Comparison of ENCODE assay signal across 10 cellular contexts in genomic region chr17:44360826-44361225, GRCh38. TPM values are rescaled to one million over a fixed set of nuclear protein-coding genes. Genes with fewer than 3 reads are reported as not detected.
DNase-seq lines count a peak whose midpoint lies in the region; TF ChIP-seq lines count a peak whose summit lies in the region.
"Had no signal": no experiment of that assay in that cellular context is flagged by ENCODE, and none has a peak within 500 bp of the region (broad histone marks: within the 10 kb centered on the region; RNA-seq: fewer than 3 reads in every experiment).

No MANE protein-coding gene starts in this region.

- H3K4me3 ChIP-seq in GM23248 (no peak overlapping the region), sigmoid colon (no peak overlapping the region)
- H3K4me3 ChIP-seq: thoracic aorta had no signal

- in situ Hi-C loops in GM23248 (cut with MboI) = no loop called here

- H3K4me1 Mint-ChIP-seq in mesothelial cell of epicardium = peaks cover 32% of the 10 kb centered on the region
- H3K4me1 Mint-ChIP-seq in activated CD4-positive, alpha-beta T cell treated with anti-CD3 and anti-CD28 coated beads, Interleukin-2, amount 10 ng/mL, durations not matched to agents 7 days and 5 days = peaks cover 1% of the 10 kb centered on the region

- peak overlapping the region; percentile 47 for H3K27ac Mint-ChIP-seq in mesothelial cell of epicardium
- H3K27ac Mint-ChIP-seq in activated CD4-positive, alpha-beta T cell treated with anti-CD3 and anti-CD28 coated beads, Interleukin-2, amount 10 ng/mL, durations not matched to agents 7 days and 5 days = no peak overlapping the region

- H3K4me2 ChIP-seq in GM23248 (ENCODE audit: unreplicated experiment) = no peak overlapping the region

- DNase-seq in GM23248 = peak; percentile 80
- DNase-seq in amniotic epithelial cell (ENCODE audit: low read depth) = peak; percentile 75
- DNase-seq in mesothelial cell of epicardium (ENCODE audit: low spot score in 2 of 2, unreplicated experiment in 2 of 2) = no peak
- no peak for DNase-seq in activated CD4-positive, alpha-beta T cell treated with anti-CD3 and anti-CD28 coated beads, Interleukin-2, amount 10 ng/mL, durations not matched to agents 7 days and 5 days
- no peak for DNase-seq in sigmoid colon
- DNase-seq in NOMO-1 treated with dmso at 0.1 percent for 144 hours (lab: John Stamatoyannopoulos, UW; ENCODE audit: unreplicated experiment) = no peak
- DNase-seq: activated naive CD4-positive, alpha-beta T cell treated with Interleukin-2 at 50 U/mL for 16 hours; DND-41; mammary epithelial cell had no signal

- H3F3A ChIP-seq in GM23248 (ENCODE audit: insufficient read depth) = 0 out of 2 replicates have a peak, but pooled peaks cover 5% of the 10 kb centered on the region

- TF ChIP-seq CTCF in mesothelial cell of epicardium (IDR thresholded peaks at IDR 0.05; ENCODE audit: unreplicated experiment) (no peak), sigmoid colon (IDR thresholded peaks at IDR 0.05) (no peak)

- H3K27me3 ChIP-seq in GM23248 (replicated peaks; ENCODE audit: insufficient read depth) = peaks cover 2% of the 10 kb centered on the region; the same call in 1 of the 2 replicates
- H3K27me3 ChIP-seq in sigmoid colon = peaks cover 0 to 18% (median 0%) of the 10 kb centered on the region in 3 donors

- H3K9me2 ChIP-seq in GM23248 (ENCODE audit: insufficient read depth) = no peaks in the 10 kb centered on the region

- peaks cover 8% of the 10 kb centered on the region for H3K27me3 Mint-ChIP-seq in mesothelial cell of epicardium (ENCODE audit: low read depth)
- peaks cover 23% of the 10 kb centered on the region for H3K27me3 Mint-ChIP-seq in activated CD4-positive, alpha-beta T cell treated with anti-CD3 and anti-CD28 coated beads, Interleukin-2, amount 10 ng/mL, durations not matched to agents 7 days and 5 days

- peaks cover 9% of the 10 kb centered on the region; the same call in 1 of the 2 replicates for H3K4me1 ChIP-seq in GM23248 (ENCODE audit: insufficient read depth)
- peaks cover 0 to 23% (median 17%) of the 10 kb centered on the region in 4 donors for H3K4me1 ChIP-seq in sigmoid colon

- H3K36me3 Mint-ChIP-seq in mesothelial cell of epicardium = peaks cover 6% of the 10 kb centered on the region
- no peaks in the 10 kb centered on the region for H3K36me3 Mint-ChIP-seq in activated CD4-positive, alpha-beta T cell treated with anti-CD3 and anti-CD28 coated beads, Interleukin-2, amount 10 ng/mL, durations not matched to agents 7 days and 5 days (ENCODE audit: low read depth)

- 15 to 17% methylated on average over 5 of the region's 5 CpGs for WGBS in GM23248 (ENCODE audit: low coverage in 1 of 2, low lambda C conversion rate in 2 of 2, missing lambda C conversion rate in 2 of 2), 2 experiments
- 39 to 65% methylated on average over 5 of the region's 5 CpGs for WGBS in sigmoid colon, 2 donors

- H3K27ac ChIP-seq in GM23248 = no peak overlapping the region
- no peak overlapping the region for H3K27ac ChIP-seq in sigmoid colon
- H3K27ac ChIP-seq: thoracic aorta had no signal

- TF ChIP-seq POLR2A in sigmoid colon (IDR thresholded peaks at IDR 0.05) = no peak

- TF ChIP-seq EP300 in sigmoid colon (IDR thresholded peaks at IDR 0.05) = no peak

- H3K9me3 Mint-ChIP-seq in mesothelial cell of epicardium = no peaks in the 10 kb centered on the region
- no peaks in the 10 kb centered on the region for H3K9me3 Mint-ChIP-seq in activated CD4-positive, alpha-beta T cell treated with anti-CD3 and anti-CD28 coated beads, Interleukin-2, amount 10 ng/mL, durations not matched to agents 7 days and 5 days

- CTCF ChIA-PET in activated CD4-positive, alpha-beta T cell treated with anti-CD3 and anti-CD28 coated beads, Interleukin-2, amount 10 ng/mL, durations not matched to agents 7 days and 5 days (lab: Charles Lee) = interaction anchor here (1.8 to 4.0 kb wide), 3 partner anchors 9 to 150 kb away, joined by 4 to 39 read pairs (median 9); no protein-coding TSS in a partner anchor

- no peaks in the 10 kb centered on the region for H4K20me1 ChIP-seq in GM23248 (ENCODE audit: insufficient read depth)

- H3K79me2 ChIP-seq in GM23248 (ENCODE audit: insufficient read depth) = no peaks in the 10 kb centered on the region

- H3K9ac ChIP-seq in GM23248 = no peak overlapping the region

- H3K9me3 ChIP-seq in GM23248 (ENCODE audit: low read depth) (no peaks in the 10 kb centered on the region), sigmoid colon (no peaks in the 10 kb centered on the region)
- H3K9me3 ChIP-seq: thoracic aorta had no signal

- no peak overlapping the region for H2AFZ ChIP-seq in GM23248

- POLR2A ChIA-PET in activated CD4-positive, alpha-beta T cell treated with anti-CD3 and anti-CD28 coated beads, Interleukin-2, amount 10 ng/mL, durations not matched to agents 7 days and 5 days (lab: Charles Lee) = no interaction called here

- intact Hi-C loops in sigmoid colon (cut with DNase I) = no loop called here

- H3K4me3 Mint-ChIP-seq in mesothelial cell of epicardium = peak overlapping the region; percentile 81
- H3K4me3 Mint-ChIP-seq in activated CD4-positive, alpha-beta T cell treated with anti-CD3 and anti-CD28 coated beads, Interleukin-2, amount 10 ng/mL, durations not matched to agents 7 days and 5 days = no peak overlapping the region

- H3K36me3 ChIP-seq in GM23248 (ENCODE audit: low read depth) = no peaks in the 10 kb centered on the region
- H3K36me3 ChIP-seq in sigmoid colon = no peaks in the 10 kb centered on the region
- H3K36me3 ChIP-seq: thoracic aorta had no signal

RNA-seq across cellular contexts. Expression of gene FAM171A2, which starts 2.8 kb away (rescaled TPM):
- total RNA-seq in GM23248 (2014; rRNA removed; shearing (Covaris generic)) = 4.6 and 4.8 TPM in 2 replicates
- polyA plus RNA-seq in GM23248 (2016; fragmentation: Nextera tagmentation; extraction: Ambion mirVana) (0.25 and 0.46 TPM in 2 replicates), sigmoid colon (under 1 TPM in 1 of 3 donors, not detected in 2; 0.67 TPM)
- total RNA-seq in mesothelial cell of epicardium (58.0 to 64.7 TPM (median 60.7 TPM) in 3 replicates), sigmoid colon (1 to 10 TPM in 3 of 4 donors, under 1 TPM in 1; 0.66 to 1.7 (median 1.5) TPM)
- under 1 TPM in 1 of 2 experiments, not detected in 1; 0.08 TPM for total RNA-seq in activated CD4-positive, alpha-beta T cell treated with anti-CD3 and anti-CD28 coated beads, Interleukin-2, amount 10 ng/mL, durations not matched to agents 7 days and 5 days

RNA-seq across cellular contexts. Expression of gene GRN, which starts 15.7 kb away (rescaled TPM):
- 326 and 410 TPM in 2 replicates for total RNA-seq in GM23248 (2014; rRNA removed; shearing (Covaris generic))
- polyA plus RNA-seq in GM23248 (2016; fragmentation: Nextera tagmentation; extraction: Ambion mirVana) = 440 and 446 TPM in 2 replicates
- 128 to 144 TPM (median 137 TPM) in 3 replicates for total RNA-seq in mesothelial cell of epicardium
- 10 to 100 TPM; 61.1 to 70.5 TPM for total RNA-seq in activated CD4-positive, alpha-beta T cell treated with anti-CD3 and anti-CD28 coated beads, Interleukin-2, amount 10 ng/mL, durations not matched to agents 7 days and 5 days
- total RNA-seq in sigmoid colon = 100 to 1,000 TPM; 141 to 245 (median 171) TPM
- 100 to 1,000 TPM in 2 of 3 donors, 10 to 100 TPM in 1; 69.7 to 245 (median 218) TPM for polyA plus RNA-seq in sigmoid colon

RNA-seq across cellular contexts. Expression of gene ITGA2B, which starts 28.6 kb away (rescaled TPM):
- total RNA-seq in GM23248 (2014; rRNA removed; shearing (Covaris generic)) = not detected in 2 replicates
- polyA plus RNA-seq in GM23248 (2016; fragmentation: Nextera tagmentation; extraction: Ambion mirVana) = not detected in 2 replicates
- total RNA-seq in mesothelial cell of epicardium = 12.2 to 15.9 TPM (median 13.6 TPM) in 3 replicates
- total RNA-seq in activated CD4-positive, alpha-beta T cell treated with anti-CD3 and anti-CD28 coated beads, Interleukin-2, amount 10 ng/mL, durations not matched to agents 7 days and 5 days = under 1 TPM; 0.27 to 0.47 TPM
- total RNA-seq in sigmoid colon = under 1 TPM in 3 of 4 donors, not detected in 1; 0.27 to 0.36 (median 0.33) TPM
- under 1 TPM in 1 of 3 donors, not detected in 2; 0.35 TPM for polyA plus RNA-seq in sigmoid colon

RNA-seq across cellular contexts. Expression of gene SLC25A39, which starts 36.2 kb away (rescaled TPM):
- total RNA-seq in GM23248 (2014; rRNA removed; shearing (Covaris generic)) = 96.1 and 118 TPM in 2 replicates
- polyA plus RNA-seq in GM23248 (2016; fragmentation: Nextera tagmentation; extraction: Ambion mirVana) (117 TPM in 2 replicates), sigmoid colon (100 to 1,000 TPM; 121 to 163 (median 136) TPM)
- total RNA-seq in mesothelial cell of epicardium (106 to 113 TPM (median 112 TPM) in 3 replicates), sigmoid colon (10 to 100 TPM; 39.0 to 51.8 (median 43.3) TPM)
- total RNA-seq in activated CD4-positive, alpha-beta T cell treated with anti-CD3 and anti-CD28 coated beads, Interleukin-2, amount 10 ng/mL, durations not matched to agents 7 days and 5 days = 100 to 1,000 TPM; 104 to 107 TPM

RNA-seq across cellular contexts. Expression of gene RUNDC3A, which starts 52.4 kb away (rescaled TPM):
- 0.11 TPM in 1 of 2 replicates, not detected in the other for total RNA-seq in GM23248 (2014; rRNA removed; shearing (Covaris generic))
- polyA plus RNA-seq in GM23248 (2016; fragmentation: Nextera tagmentation; extraction: Ambion mirVana) (0.24 TPM in 1 of 2 replicates, not detected in the other), sigmoid colon (1 to 10 TPM in 2 of 3 donors, under 1 TPM in 1; 0.46 to 2.5 (median 1.2) TPM)
- total RNA-seq in mesothelial cell of epicardium (0.34 to 0.60 TPM (median 0.53 TPM) in 3 replicates), sigmoid colon (10 to 100 TPM in 1 of 4 donors, 1 to 10 TPM in 3; 1.2 to 10.5 (median 6.0) TPM)
- total RNA-seq in activated CD4-positive, alpha-beta T cell treated with anti-CD3 and anti-CD28 coated beads, Interleukin-2, amount 10 ng/mL, durations not matched to agents 7 days and 5 days = under 1 TPM; 0.10 TPM

Comparison
In these comparisons a context has a peak if more than half of its experiments do, and no peak if none do; other contexts are left out.
1. DNase-seq: peak in GM23248 (single experiment) and amniotic epithelial cell (single experiment); none in mesothelial cell of epicardium (0 of 2), activated CD4-positive, alpha-beta T cell treated with anti-CD3 and anti-CD28 coated beads, Interleukin-2, amount 10 ng/mL, durations not matched to agents 7 days and 5 days (single experiment), sigmoid colon (single experiment) and NOMO-1 treated with dmso at 0.1 percent for 144 hours (single experiment).
2. RNA of gene FAM171A2, which starts 2.8 kb away (total RNA-seq): 58.0 to 64.7 TPM in mesothelial cell of epicardium; 4.6 to 4.8 TPM in GM23248, 0.66 to 1.7 TPM in sigmoid colon and 0.08 TPM in activated CD4-positive, alpha-beta T cell treated with anti-CD3 and anti-CD28 coated beads, Interleukin-2, amount 10 ng/mL, durations not matched to agents 7 days and 5 days; every median in the first group is over 10 times any median in the second.